Comparison of ENCODE assay signal across 8 cellular contexts in the genomic region with DNA sequence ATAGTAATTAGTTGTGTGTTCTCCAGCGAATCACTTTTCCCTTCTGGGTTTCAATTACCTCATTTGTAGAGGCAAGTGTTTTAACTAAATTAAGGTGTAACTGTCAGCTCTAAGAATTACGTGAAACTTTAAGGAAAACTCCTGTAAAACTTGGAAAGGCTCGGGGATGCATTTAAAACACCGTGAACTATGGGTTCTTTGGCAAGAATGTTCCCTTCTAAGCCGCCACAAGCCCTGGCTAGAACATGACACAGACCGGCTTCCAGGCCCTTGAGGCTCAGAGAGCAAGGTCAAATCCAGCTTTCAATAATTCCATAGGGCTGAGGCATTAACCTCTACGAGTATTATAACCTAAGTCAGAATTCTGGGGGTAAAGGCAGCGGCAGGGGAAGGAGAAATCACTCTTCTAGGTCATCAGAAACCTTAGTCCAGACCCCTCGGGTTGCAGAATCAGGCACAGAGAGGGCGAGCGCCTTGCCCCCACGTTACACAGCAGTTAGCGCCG. TPM values are rescaled to one million over a fixed set of nuclear protein-coding genes. Genes with fewer than 3 reads are reported as not detected.
DNase-seq lines count a peak whose midpoint lies in the region; ATAC-seq, FAIRE-seq and TF ChIP-seq lines count a peak whose summit lies in the region.

No MANE protein-coding gene starts in this region.

- H3K27me3 Mint-ChIP-seq in activated CD4-positive, alpha-beta memory T cell treated with anti-CD3 and anti-CD28 coated beads for 36 hours = no peaks in the 10 kb centered on the region
- no peaks in the 10 kb centered on the region for H3K27me3 Mint-ChIP-seq in osteocyte (ENCODE audit: unreplicated experiment)

- peaks cover 56% of the 10 kb centered on the region for H3K4me1 Mint-ChIP-seq in activated CD4-positive, alpha-beta memory T cell treated with anti-CD3 and anti-CD28 coated beads for 36 hours (ENCODE audit: low read depth)
- H3K4me1 Mint-ChIP-seq in osteocyte (ENCODE audit: unreplicated experiment) = peaks cover 19% of the 10 kb centered on the region

- in situ Hi-C loops in ACHN (cut with HindIII; ENCODE audit: low pct_ligation_motif_present, low pct_unique_long_range_greater_than_20kb, low sequenced_read_pairs) = no loop called here

- intact Hi-C loops in activated CD4-positive, alpha-beta memory T cell treated with anti-CD3 and anti-CD28 coated beads for 36 hours (cut with micrococcal nuclease) = loop anchor here (2.0 to 5.0 kb wide), 6 partner anchors 89 to 697 kb away; partner anchors contain the start of genes DGKH and MTRF1

- DNase-seq in ACHN (peak; percentile 32), GM18507 (ENCODE audit: extremely low spot score, insufficient read length, low read depth) (no peak), globus pallidus (ENCODE audit: low spot score) (peak; percentile 2), osteocyte (ENCODE audit: extremely low spot score, unreplicated experiment) (no peak), NCI-H2107 (lab: John Stamatoyannopoulos, UW) (no peak)
- DNase-seq in activated CD4-positive, alpha-beta memory T cell treated with anti-CD3 and anti-CD28 coated beads for 36 hours = no peak

- peaks cover 7% of the 10 kb centered on the region for H3K36me3 Mint-ChIP-seq in activated CD4-positive, alpha-beta memory T cell treated with anti-CD3 and anti-CD28 coated beads for 36 hours
- no peaks in the 10 kb centered on the region for H3K36me3 Mint-ChIP-seq in osteocyte (ENCODE audit: unreplicated experiment)

- FAIRE-seq in GM18507 (lab: Jason Lieb, UNC) = peak; percentile 29

- peak overlapping the region; percentile 78 for H3K27ac Mint-ChIP-seq in activated CD4-positive, alpha-beta memory T cell treated with anti-CD3 and anti-CD28 coated beads for 36 hours
- peak overlapping the region; percentile 90 for H3K27ac Mint-ChIP-seq in osteocyte (ENCODE audit: unreplicated experiment)

- no peak for TF ChIP-seq CTCF in osteocyte (IDR thresholded peaks at IDR 0.05)

- ATAC-seq in HG03342 (IDR thresholded peaks at IDR 0.05; ENCODE audit: unreplicated experiment) (peak; percentile 18), HG03196 (IDR thresholded peaks at IDR 0.05; ENCODE audit: unreplicated experiment) (no peak)

- POLR2A ChIA-PET in activated CD4-positive, alpha-beta memory T cell treated with anti-CD3 and anti-CD28 coated beads for 36 hours (lab: Charles Lee) = interaction anchor here (0.9 to 1.7 kb wide), 6 partner anchors 8 to 49 kb away, joined by 3 to 6 read pairs (median 4); no protein-coding TSS in a partner anchor

- CTCF ChIA-PET in activated CD4-positive, alpha-beta memory T cell treated with anti-CD3 and anti-CD28 coated beads for 36 hours (lab: Charles Lee) = no interaction called here

- no peaks in the 10 kb centered on the region for H3K9me3 Mint-ChIP-seq in activated CD4-positive, alpha-beta memory T cell treated with anti-CD3 and anti-CD28 coated beads for 36 hours
- no peaks in the 10 kb centered on the region for H3K9me3 Mint-ChIP-seq in osteocyte (ENCODE audit: unreplicated experiment)

- peak overlapping the region; percentile 90 for H3K4me3 Mint-ChIP-seq in activated CD4-positive, alpha-beta memory T cell treated with anti-CD3 and anti-CD28 coated beads for 36 hours
- peak overlapping the region; percentile 89 for H3K4me3 Mint-ChIP-seq in osteocyte (ENCODE audit: unreplicated experiment)

RNA-seq across cellular contexts. Expression of gene VWA8, which starts 0.7 kb away (rescaled TPM):
- 10 to 100 TPM; 16.8 to 17.1 TPM for total RNA-seq in activated CD4-positive, alpha-beta memory T cell treated with anti-CD3 and anti-CD28 coated beads for 36 hours
- 14.5 and 15.8 TPM in 2 replicates for total RNA-seq in osteocyte

Comparison
In these comparisons a context has a peak if more than half of its experiments do, and no peak if none do; other contexts are left out.
1. DNase-seq: peak in ACHN (single experiment) and globus pallidus (single experiment); none in GM18507 (single experiment), activated CD4-positive, alpha-beta memory T cell treated with anti-CD3 and anti-CD28 coated beads for 36 hours (single experiment), osteocyte (single experiment) and NCI-H2107 (single experiment).